In genomic region chr4:176271749-176272148, GRCh38 we compare ENCODE assay signal across 22 cellular contexts. TPM values are rescaled to one million over a fixed set of nuclear protein-coding genes. Genes with fewer than 3 reads are reported as not detected.
A peak's percentile ranks its signal among the peaks of the same experiment; 100 is the strongest.
DNase-seq lines count a peak whose midpoint lies in the region; ATAC-seq, FAIRE-seq and TF ChIP-seq lines count a peak whose summit lies in the region.
"Had no signal": no experiment of that assay in that cellular context is flagged by ENCODE, and none has a peak within 500 bp of the region (broad histone marks: within the 10 kb centered on the region; RNA-seq: fewer than 3 reads in every experiment).

No MANE protein-coding gene starts in this region.

- intact Hi-C loops in K562 (cut with micrococcal nuclease) (no loop called here), OCI-LY7 (cut with micrococcal nuclease; ENCODE audit: unreplicated experiment) (no loop called here)

- no peaks in the 10 kb centered on the region for H3K9me3 ChIP-seq in SK-N-SH
- no peaks in the 10 kb centered on the region for H3K9me3 ChIP-seq in K562 (replicated peaks; ENCODE audit: control insufficient read depth, insufficient read depth, low read depth, low read length)
- no peaks in the 10 kb centered on the region for H3K9me3 ChIP-seq in OCI-LY7 (ENCODE audit: low read length)
- H3K9me3 ChIP-seq: thoracic aorta had no signal

- H2AFZ ChIP-seq in SK-N-SH (ENCODE audit: low read depth) (peak overlapping the region; percentile 50; the same call in 1 of the 2 replicates), K562 (ENCODE audit: low read depth, low read length) (no peak overlapping the region), OCI-LY7 (ENCODE audit: low read length) (no peak overlapping the region)

- POLR2A ChIA-PET in SK-N-SH (lab: Yijun Ruan, JAX), result no interaction called here
- POLR2A ChIA-PET in K562 (lab: Yijun Ruan, JAX), result no interaction called here
- POLR2A ChIA-PET in OCI-LY7 (lab: Charles Lee), result interaction anchor here (0.5 to 4.5 kb wide), 3 partner anchors 10 to 434 kb away, joined by 3 to 15 read pairs (median 3); no protein-coding TSS in a partner anchor
- POLR2A ChIA-PET in activated CD4-positive, alpha-beta memory T cell treated with anti-CD3 and anti-CD28 coated beads, Interleukin-2, amount 10 ng/mL, durations not matched to agents 7 days and 5 days (lab: Charles Lee), result no interaction called here

- H3K36me3 ChIP-seq in SK-N-SH (replicated peaks in 1 of 2; ENCODE audit: control insufficient read depth in 1 of 2, insufficient read depth in 2 of 2, low read length in 1 of 2) (no peaks in the 10 kb centered on the region), K562 (ENCODE audit: control insufficient read depth, insufficient read depth, low read length) (no peaks in the 10 kb centered on the region), kidney epithelial cell (ENCODE audit: control insufficient read depth, insufficient read depth, low read length) (no peaks in the 10 kb centered on the region), OCI-LY7 (ENCODE audit: insufficient read depth, low read length) (no peaks in the 10 kb centered on the region)
- H3K36me3 ChIP-seq: thoracic aorta had no signal

- TF ChIP-seq CTCF in SK-N-SH (IDR thresholded peaks at IDR 0.05), result no peak
- no peak for TF ChIP-seq CTCF in K562 (IDR thresholded peaks at IDR 0.05 in 2 of 3, conservative IDR thresholded peaks at IDR 0.05 in 1 of 3; ENCODE audit: insufficient read depth in 2 of 3, low read depth in 1 of 3, low read length in 3 of 3)
- TF ChIP-seq CTCF in kidney epithelial cell (IDR thresholded peaks at IDR 0.05; ENCODE audit: insufficient read depth, low read length, poor library complexity, severe bottlenecking), result no peak
- no peak for TF ChIP-seq CTCF in OCI-LY7 (conservative IDR thresholded peaks at IDR 0.05; ENCODE audit: low read length)

- no TSS peak for BruUV-seq in K562 (replicated peaks; lab: Mats Ljungman, UMichigan)
- BruUV-seq in OCI-LY7 (replicated peaks; lab: Mats Ljungman, UMichigan), result no TSS peak

- H3K9ac ChIP-seq in SK-N-SH, result peak overlapping the region; percentile 65; the same call in 1 of the 2 replicates
- H3K9ac ChIP-seq in K562 (ENCODE audit: insufficient read depth in 1 of 2, low read depth in 2 of 2, low read length in 2 of 2), result no peak overlapping the region

- H3K4me3 Mint-ChIP-seq in activated CD4-positive, alpha-beta memory T cell treated with anti-CD3 and anti-CD28 coated beads, Interleukin-2, amount 10 ng/mL, durations not matched to agents 7 days and 5 days, result no peak overlapping the region
- H3K4me3 Mint-ChIP-seq: activated CD8-positive, alpha-beta T cell treated with anti-CD3 and anti-CD28 coated beads for 36 hours; activated naive CD4-positive, alpha-beta T cell treated with anti-CD3 and anti-CD28 coated beads, Interleukin-2, amount 50 U/mL, for 24 hours; activated T-cell treated with anti-CD3 and anti-CD28 coated beads, Interleukin-2, amount 50 U/mL, for 24 hours; naive thymus-derived CD8-positive, alpha-beta T cell had no signal

- H3K4me2 ChIP-seq in SK-N-SH, result peak overlapping the region; percentile 77
- no peak overlapping the region for H3K4me2 ChIP-seq in K562 (ENCODE audit: insufficient read depth, low read length)
- no peak overlapping the region for H3K4me2 ChIP-seq in OCI-LY7 (ENCODE audit: low read length)

- H3K4me1 Mint-ChIP-seq in activated CD4-positive, alpha-beta memory T cell treated with anti-CD3 and anti-CD28 coated beads, Interleukin-2, amount 10 ng/mL, durations not matched to agents 7 days and 5 days, result no peaks in the 10 kb centered on the region
- H3K4me1 Mint-ChIP-seq: activated naive CD4-positive, alpha-beta T cell treated with anti-CD3 and anti-CD28 coated beads, Interleukin-2, amount 50 U/mL, for 24 hours; naive thymus-derived CD8-positive, alpha-beta T cell had no signal

- no peak for FAIRE-seq in K562 (lab: Jason Lieb, UNC)

- no peak for TF ChIP-seq EP300 in SK-N-SH (IDR thresholded peaks at IDR 0.05; ENCODE audit: borderline replicate concordance in 1 of 2, low read depth in 1 of 2, low read length in 1 of 2)
- no peak for TF ChIP-seq EP300 in K562 (IDR thresholded peaks at IDR 0.05; ENCODE audit: low read length)

- in situ Hi-C loops in K562 (cut with MboI), result no loop called here

- no peaks in the 10 kb centered on the region for H3K9me1 ChIP-seq in K562 (ENCODE audit: control insufficient read depth, insufficient read depth, low read length)

- no peaks in the 10 kb centered on the region for H4K20me1 ChIP-seq in SK-N-SH (ENCODE audit: insufficient read depth)
- no peaks in the 10 kb centered on the region for H4K20me1 ChIP-seq in K562 (replicated peaks; ENCODE audit: control insufficient read depth, insufficient read depth, low read length)
- H4K20me1 ChIP-seq in OCI-LY7 (ENCODE audit: insufficient read depth, low read length), result no peaks in the 10 kb centered on the region

- CTCF ChIA-PET in SK-N-SH (lab: Yijun Ruan, JAX) (interaction anchor here (1.1 kb wide), 1 partner anchor 31 kb away, joined by 3 read pairs; no protein-coding TSS in a partner anchor), K562 (lab: Yijun Ruan, JAX; ENCODE audit: low intra/inter-chr PET ratio) (no interaction called here), OCI-LY7 (lab: Charles Lee; ENCODE audit: unreplicated experiment) (no interaction called here)
- CTCF ChIA-PET in activated CD4-positive, alpha-beta memory T cell treated with anti-CD3 and anti-CD28 coated beads, Interleukin-2, amount 10 ng/mL, durations not matched to agents 7 days and 5 days (lab: Charles Lee), result no interaction called here

- no peak for TF ChIP-seq POLR2A in K562 (conservative IDR thresholded peaks at IDR 0.05)

- peaks cover 0 to 31% of the 10 kb centered on the region in 2 experiments; a peak in 3 of 4 replicates for H3K4me1 ChIP-seq in SK-N-SH (ENCODE audit: control insufficient read depth in 1 of 2, insufficient read depth in 2 of 2, low read depth in 1 of 2, low read length in 1 of 2)
- H3K4me1 ChIP-seq in K562 (replicated peaks in 1 of 2; ENCODE audit: control insufficient read depth in 2 of 2, insufficient read depth in 2 of 2, low read length in 2 of 2), result no peaks in the 10 kb centered on the region
- H3K4me1 ChIP-seq in OCI-LY7 (ENCODE audit: insufficient read depth, low read length, poor library complexity, severe bottlenecking), result no peaks in the 10 kb centered on the region

- DNase-seq in SK-N-SH (no peak), K562 (ENCODE audit: extremely low read depth in 1 of 4, low spot score in 3 of 4) (no peak), kidney epithelial cell (ENCODE audit: low read depth) (peak; percentile 42), OCI-LY7 (ENCODE audit: low spot score) (no peak), iPS-NIHi11 (ENCODE audit: low spot score) (no peak), amniotic stem cell (lab: John Stamatoyannopoulos, UW) (no peak)
- DNase-seq in activated CD4-positive, alpha-beta memory T cell treated with anti-CD3 and anti-CD28 coated beads, Interleukin-2, amount 10 ng/mL, durations not matched to agents 7 days and 5 days, result no peak
- DNase-seq: activated CD8-positive, alpha-beta T cell treated with anti-CD3 and anti-CD28 coated beads for 36 hours; activated T-cell treated with anti-CD3 and anti-CD28 coated beads, Interleukin-2, amount 50 U/mL, for 24 hours; dermis blood vessel endothelial cell; DMS153; glutamatergic neuron; naive thymus-derived CD8-positive, alpha-beta T cell; NCI-H187; T-helper 1 cell had no signal

- WGBS in SK-N-SH (ENCODE audit: low lambda C conversion rate), result 59% methylated on average over 3 of the region's 3 CpGs
- WGBS in K562 (ENCODE audit: insufficient coverage, low coverage, missing lambda C conversion rate), result 38% methylated on average over 3 of the region's 3 CpGs

- peaks cover 36% of the 10 kb centered on the region for H3F3A ChIP-seq in SK-N-SH (replicated peaks; ENCODE audit: insufficient read depth)

- H3K27me3 ChIP-seq in SK-N-SH (ENCODE audit: insufficient read depth) (no peaks in the 10 kb centered on the region), K562 (ENCODE audit: control insufficient read depth in 2 of 2, insufficient read depth in 2 of 2, low read length in 2 of 2) (no peaks in the 10 kb centered on the region), kidney epithelial cell (ENCODE audit: control insufficient read depth, insufficient read depth, low read length) (no peaks in the 10 kb centered on the region)

- H3K27ac Mint-ChIP-seq in activated CD4-positive, alpha-beta memory T cell treated with anti-CD3 and anti-CD28 coated beads, Interleukin-2, amount 10 ng/mL, durations not matched to agents 7 days and 5 days, result no peak overlapping the region
- H3K27ac Mint-ChIP-seq: activated CD8-positive, alpha-beta T cell treated with anti-CD3 and anti-CD28 coated beads for 36 hours; activated naive CD4-positive, alpha-beta T cell treated with anti-CD3 and anti-CD28 coated beads, Interleukin-2, amount 50 U/mL, for 24 hours; activated T-cell treated with anti-CD3 and anti-CD28 coated beads, Interleukin-2, amount 50 U/mL, for 24 hours; naive thymus-derived CD8-positive, alpha-beta T cell had no signal

- H3K27ac ChIP-seq in SK-N-SH (ENCODE audit: low read depth in 2 of 2, low read length in 1 of 2) (peak overlapping the region; percentile 86 to 90; a peak in 3 of 4 replicates), K562 (ENCODE audit: extremely low read depth, low read depth, low read length) (no peak overlapping the region), OCI-LY7 (ENCODE audit: low read depth, low read length, poor library complexity, severe bottlenecking) (no peak overlapping the region)
- H3K27ac ChIP-seq: 22Rv1, C4-2B, thoracic aorta had no signal

- H3K36me3 Mint-ChIP-seq in activated CD4-positive, alpha-beta memory T cell treated with anti-CD3 and anti-CD28 coated beads, Interleukin-2, amount 10 ng/mL, durations not matched to agents 7 days and 5 days (ENCODE audit: low read depth), result no peaks in the 10 kb centered on the region
- H3K36me3 Mint-ChIP-seq: activated naive CD4-positive, alpha-beta T cell treated with anti-CD3 and anti-CD28 coated beads, Interleukin-2, amount 50 U/mL, for 24 hours; naive thymus-derived CD8-positive, alpha-beta T cell had no signal

- no peaks in the 10 kb centered on the region for H3K9me2 ChIP-seq in SK-N-SH
- no peaks in the 10 kb centered on the region for H3K9me2 ChIP-seq in OCI-LY7 (ENCODE audit: insufficient read depth, low read length)

- no peaks in the 10 kb centered on the region for H3K79me2 ChIP-seq in SK-N-SH (ENCODE audit: insufficient read depth)
- H3K79me2 ChIP-seq in K562 (ENCODE audit: control insufficient read depth, insufficient read depth, low read length), result no peaks in the 10 kb centered on the region
- no peaks in the 10 kb centered on the region for H3K79me2 ChIP-seq in OCI-LY7 (ENCODE audit: insufficient read depth, low read depth, low read length)

- H3K27me3 Mint-ChIP-seq in activated CD4-positive, alpha-beta memory T cell treated with anti-CD3 and anti-CD28 coated beads, Interleukin-2, amount 10 ng/mL, durations not matched to agents 7 days and 5 days, result peaks cover 4% of the 10 kb centered on the region

- no peak for ATAC-seq in SK-N-SH treated with all-trans-retinoic acid at 6 μM for 48 hours
- ATAC-seq in K562, result no peak
- ATAC-seq: activated CD8-positive, alpha-beta T cell treated with anti-CD3 and anti-CD28 coated beads for 36 hours; naive thymus-derived CD8-positive, alpha-beta T cell; Right ventricle myocardium inferior had no signal

- no peaks in the 10 kb centered on the region for H3K9me3 Mint-ChIP-seq in activated CD4-positive, alpha-beta memory T cell treated with anti-CD3 and anti-CD28 coated beads, Interleukin-2, amount 10 ng/mL, durations not matched to agents 7 days and 5 days
- H3K9me3 Mint-ChIP-seq: activated CD8-positive, alpha-beta T cell treated with anti-CD3 and anti-CD28 coated beads for 36 hours; activated naive CD4-positive, alpha-beta T cell treated with anti-CD3 and anti-CD28 coated beads, Interleukin-2, amount 50 U/mL, for 24 hours; activated T-cell treated with anti-CD3 and anti-CD28 coated beads, Interleukin-2, amount 50 U/mL, for 24 hours; naive thymus-derived CD8-positive, alpha-beta T cell had no signal

- TF ChIP-seq RAD21 in SK-N-SH (IDR thresholded peaks at IDR 0.05; ENCODE audit: low read length) (no peak), K562 (CRISPR knock-in tag; conservative IDR thresholded peaks at IDR 0.05 in 1 of 2, IDR thresholded peaks at IDR 0.05 in 1 of 2) (no peak)

- H3K4me3 ChIP-seq in SK-N-SH (ENCODE audit: low read depth in 2 of 2, low read length in 1 of 2) (no peak overlapping the region), K562 (no peak overlapping the region), kidney epithelial cell (ENCODE audit: low read depth, low read length) (no peak overlapping the region), OCI-LY7 (ENCODE audit: low read depth, low read length, poor library complexity, severe bottlenecking) (no peak overlapping the region)
- H3K4me3 ChIP-seq: thoracic aorta had no signal

RNA-seq across cellular contexts. Expression of gene ASB5, which starts 2.7 kb away (rescaled TPM):
- polyA plus RNA-seq in SK-N-SH (2012; rRNA removed) (0.13 and 0.54 TPM in 2 replicates), K562 (2011; rRNA removed) (not detected in 2 replicates), K562 (2014; fragmentation: Illumina TruSeq; extraction: Trizol) (not detected in 2 replicates), K562 (2014; fragmentation: Nextera tagmentation; extraction: Ambion mirVana) (not detected), K562 (2014; rRNA removed) (not detected in 2 replicates)
- 0.12 and 0.35 TPM in 2 replicates for polyA plus RNA-seq in SK-N-SH (2012; cell fraction: cytosol; rRNA removed)
- polyA plus RNA-seq in SK-N-SH (2012; cell fraction: nucleus; rRNA removed), result 0.34 and 0.51 TPM in 2 replicates
- not detected in 2 replicates for total RNA-seq in K562 (2011; cell fraction: chromatin; rRNA removed; ENCODE audit: low replicate concordance)
- 0.39 TPM in 1 of 2 replicates, not detected in the other for total RNA-seq in K562 (2011; cell fraction: nucleolus; rRNA removed)
- 1.3 TPM in 1 of 2 replicates, not detected in the other for total RNA-seq in K562 (2011; cell fraction: nucleoplasm; rRNA removed)
- total RNA-seq in K562 (2014; rRNA removed) (not detected in 2 replicates), K562 (2014; rRNA removed; fragmentation: Illumina TruSeq; extraction: Trizol) (not detected in 2 replicates), K562 (2015; rRNA removed; fragmentation: Illumina TruSeq; extraction: Trizol) (not detected in 2 replicates), K562 (2021) (not detected in 2 replicates), kidney epithelial cell (not detected in 2 replicates), OCI-LY7 (2022) (not detected in 2 replicates)
- polyA plus RNA-seq in K562 (2011; cell fraction: cytosol; rRNA removed), result not detected in 2 replicates
- polyA plus RNA-seq in K562 (2011; cell fraction: nucleus; rRNA removed), result not detected in 2 replicates
- polyA plus RNA-seq in K562 (2012), result not detected in 2 replicates
- polyA minus RNA-seq in K562 (2011; rRNA and poly(A)+ RNA removed), result not detected in 2 replicates
- not detected in 2 replicates for polyA minus RNA-seq in K562 (2011; cell fraction: cytosol; rRNA and poly(A)+ RNA removed)
- polyA minus RNA-seq in K562 (2011; cell fraction: nucleus; rRNA and poly(A)+ RNA removed), result not detected in 2 replicates
- total RNA-seq in OCI-LY7 (2014; rRNA removed; shearing (Covaris generic)), result not detected in 2 replicates
- total RNA-seq in activated CD4-positive, alpha-beta memory T cell treated with anti-CD3 and anti-CD28 coated beads, Interleukin-2, amount 10 ng/mL, durations not matched to agents 7 days and 5 days, result not detected
- total RNA-seq: activated CD8-positive, alpha-beta T cell treated with anti-CD3 and anti-CD28 coated beads for 36 hours; dermis blood vessel endothelial cell; lung microvascular endothelial cell; naive thymus-derived CD8-positive, alpha-beta T cell; thoracic aorta had no signal
- polyA plus RNA-seq: naive thymus-derived CD8-positive, alpha-beta T cell had no signal

RNA-seq across cellular contexts. Expression of gene SPCS3, which starts 48.0 kb away (rescaled TPM):
- polyA plus RNA-seq in SK-N-SH (2012; rRNA removed), result 27.7 and 37.4 TPM in 2 replicates
- 41.4 and 52.3 TPM in 2 replicates for polyA plus RNA-seq in SK-N-SH (2012; cell fraction: cytosol; rRNA removed)
- 32.3 and 42.6 TPM in 2 replicates for polyA plus RNA-seq in SK-N-SH (2012; cell fraction: nucleus; rRNA removed)
- 74.2 and 192 TPM in 2 replicates for total RNA-seq in K562 (2011; cell fraction: chromatin; rRNA removed; ENCODE audit: low replicate concordance)
- total RNA-seq in K562 (2011; cell fraction: nucleolus; rRNA removed), result 80.8 and 84.5 TPM in 2 replicates
- 128 and 217 TPM in 2 replicates for total RNA-seq in K562 (2011; cell fraction: nucleoplasm; rRNA removed)
- total RNA-seq in K562 (2014; rRNA removed), result 66.6 and 101 TPM in 2 replicates
- 154 and 168 TPM in 2 replicates for total RNA-seq in K562 (2014; rRNA removed; fragmentation: Illumina TruSeq; extraction: Trizol)
- 124 and 133 TPM in 2 replicates for total RNA-seq in K562 (2015; rRNA removed; fragmentation: Illumina TruSeq; extraction: Trizol)
- total RNA-seq in K562 (2021), result 196 and 217 TPM in 2 replicates
- 94.9 and 119 TPM in 2 replicates for polyA plus RNA-seq in K562 (2011; rRNA removed)
- polyA plus RNA-seq in K562 (2011; cell fraction: cytosol; rRNA removed), result 20.7 and 41.3 TPM in 2 replicates
- polyA plus RNA-seq in K562 (2011; cell fraction: nucleus; rRNA removed), result 59.0 and 73.2 TPM in 2 replicates
- 85.5 and 87.4 TPM in 2 replicates for polyA plus RNA-seq in K562 (2012)
- 71.2 and 85.4 TPM in 2 replicates for polyA plus RNA-seq in K562 (2014; fragmentation: Illumina TruSeq; extraction: Trizol)
- polyA plus RNA-seq in K562 (2014; fragmentation: Nextera tagmentation; extraction: Ambion mirVana), result 10 to 100 TPM; 71.4 to 80.2 TPM
- polyA plus RNA-seq in K562 (2014; rRNA removed), result 64.6 and 73.9 TPM in 2 replicates
- polyA minus RNA-seq in K562 (2011; rRNA and poly(A)+ RNA removed), result 81.1 and 93.9 TPM in 2 replicates
- polyA minus RNA-seq in K562 (2011; cell fraction: cytosol; rRNA and poly(A)+ RNA removed), result 39.5 and 49.4 TPM in 2 replicates
- 87.2 and 126 TPM in 2 replicates for polyA minus RNA-seq in K562 (2011; cell fraction: nucleus; rRNA and poly(A)+ RNA removed)
- total RNA-seq in kidney epithelial cell, result 110 and 117 TPM in 2 replicates
- 100 and 122 TPM in 2 replicates for total RNA-seq in OCI-LY7 (2014; rRNA removed; shearing (Covaris generic))
- 253 and 268 TPM in 2 replicates for total RNA-seq in OCI-LY7 (2022)
- total RNA-seq in activated CD4-positive, alpha-beta memory T cell treated with anti-CD3 and anti-CD28 coated beads, Interleukin-2, amount 10 ng/mL, durations not matched to agents 7 days and 5 days, result 100 to 1,000 TPM; 215 to 233 TPM

Comparison
In these comparisons a context has a peak if more than half of its experiments do, and no peak if none do; other contexts are left out.
1. H3K27ac ChIP-seq: peak in SK-N-SH (2 of 2); none in K562 (single experiment) and OCI-LY7 (single experiment).